In genomic region chr3:168288511-168289268, GRCh38 we compare ENCODE assay signal across 24 cellular contexts.
"Had no signal": no experiment of that assay in that cellular context is flagged by ENCODE, and none has a peak within 500 bp of the region (broad histone marks: within the 10 kb centered on the region; RNA-seq: fewer than 3 reads in every experiment).

No MANE protein-coding gene starts in this region.

- H3K4me1 ChIP-seq: ascending aorta, body of pancreas had no signal

- H3K36me3 ChIP-seq: ascending aorta had no signal

- H3K4me3 Mint-ChIP-seq: activated CD8-positive, alpha-beta memory T cell treated with anti-CD3 and anti-CD28 coated beads, Interleukin-2, amount 10 ng/mL, durations not matched to agents 7 days and 5 days; activated naive CD8-positive, alpha-beta T cell treated with anti-CD3 and anti-CD28 coated beads, Interleukin-2, amount 50 U/mL, for 24 hours; activated T-cell treated with anti-CD3 and anti-CD28 coated beads, Interleukin-2, amount 50 U/mL, for 24 hours; activated T-helper 1 cell treated with anti-CD3 and anti-CD28 coated beads, Interleukin-12 subunit alpha, Interleukin-12 subunit beta, Interleukin-2, Interleukin-4 antibody, amounts not matched to agents 30 ng/mL and 10 ng/mL and 1 ng/mL, durations not matched to agents 14 hours and 24 hours and 36 hours; T-helper 1 cell treated with Interleukin-12 subunit alpha and Interleukin-12 subunit beta and Interleukin-4 antibody, amounts not matched to agents 30 μg/mL and 1 μg/mL, for 36 hours had no signal

- H3K4me3 ChIP-seq: ascending aorta, body of pancreas, K562, PC-9, SK-N-MC had no signal

- H3K27ac Mint-ChIP-seq: activated CD8-positive, alpha-beta memory T cell treated with anti-CD3 and anti-CD28 coated beads, Interleukin-2, amount 10 ng/mL, durations not matched to agents 7 days and 5 days; activated naive CD4-positive, alpha-beta T cell treated with anti-CD3 and anti-CD28 coated beads, Interleukin-2, amount 50 U/mL, for 72 hours; activated naive CD8-positive, alpha-beta T cell treated with anti-CD3 and anti-CD28 coated beads, Interleukin-2, amount 50 U/mL, for 24 hours; activated T-cell treated with anti-CD3 and anti-CD28 coated beads, Interleukin-2, amount 50 U/mL, for 24 hours; activated T-helper 1 cell treated with anti-CD3 and anti-CD28 coated beads, Interleukin-12 subunit alpha, Interleukin-12 subunit beta, Interleukin-2, Interleukin-4 antibody, amounts not matched to agents 30 ng/mL and 10 ng/mL and 1 ng/mL, durations not matched to agents 14 hours and 24 hours and 36 hours; T-helper 1 cell treated with Interleukin-12 subunit alpha and Interleukin-12 subunit beta and Interleukin-4 antibody, amounts not matched to agents 30 μg/mL and 1 μg/mL, for 36 hours had no signal

- H3K27ac ChIP-seq: ascending aorta, body of pancreas, PC-9, SK-N-MC had no signal

- H3K4me2 ChIP-seq: PC-9 had no signal

- H3K4me1 Mint-ChIP-seq: activated CD8-positive, alpha-beta memory T cell treated with anti-CD3 and anti-CD28 coated beads, Interleukin-2, amount 10 ng/mL, durations not matched to agents 7 days and 5 days; activated naive CD8-positive, alpha-beta T cell treated with anti-CD3 and anti-CD28 coated beads, Interleukin-2, amount 50 U/mL, for 24 hours had no signal

- ATAC-seq: activated CD8-positive, alpha-beta memory T cell treated with anti-CD3 and anti-CD28 coated beads, Interleukin-2, amount 10 ng/mL, durations not matched to agents 7 days and 5 days; activated naive CD4-positive, alpha-beta T cell treated with anti-CD3 and anti-CD28 coated beads, Interleukin-2, amount 50 U/mL, for 72 hours; activated naive CD8-positive, alpha-beta T cell treated with anti-CD3 and anti-CD28 coated beads, Interleukin-2, amount 50 U/mL, for 24 hours; body of pancreas; K562 had no signal

- H3K27me3 ChIP-seq: ascending aorta, body of pancreas had no signal

- DNase-seq: activated CD4-positive, alpha-beta T cell treated with anti-CD3 and anti-CD28 coated beads for 48 hours; activated CD4-positive, alpha-beta T cell treated with anti-CD3 and anti-CD28 coated beads, Interleukin-2, amount 50 U/mL, for 48 hours; activated CD4-positive, CD25-positive, alpha-beta regulatory T cell treated with anti-CD3 and anti-CD28 coated beads, Interleukin-2, amount 50 U/mL, for 72 hours; activated CD8-positive, alpha-beta memory T cell treated with anti-CD3 and anti-CD28 coated beads, Interleukin-2, amount 10 ng/mL, durations not matched to agents 7 days and 5 days; activated effector memory CD4-positive, alpha-beta T cell treated with Interleukin-2 at 50 U/mL for 16 hours; activated naive CD4-positive, alpha-beta T cell treated with Interleukin-2 at 50 U/mL for 16 hours; activated naive CD8-positive, alpha-beta T cell treated with anti-CD3 and anti-CD28 coated beads, Interleukin-2, amount 50 U/mL, for 24 hours; activated T-cell treated with anti-CD3 and anti-CD28 coated beads, Interleukin-2, amount 50 U/mL, for 24 hours; amniotic stem cell; body of pancreas; Karpas-422; MM.1S; NCI-H1694 treated with DMSO at 0.1 percent for 48 hours; NCI-H2029 treated with DMSO at 0.1 percent for 48 hours; NCI-H510A treated with DMSO at 0.1 percent for 48 hours; NCI-H774; PC-9; SIG-M5 had no signal

- H3K27me3 Mint-ChIP-seq: activated CD8-positive, alpha-beta memory T cell treated with anti-CD3 and anti-CD28 coated beads, Interleukin-2, amount 10 ng/mL, durations not matched to agents 7 days and 5 days; activated naive CD8-positive, alpha-beta T cell treated with anti-CD3 and anti-CD28 coated beads, Interleukin-2, amount 50 U/mL, for 24 hours; activated T-cell treated with anti-CD3 and anti-CD28 coated beads, Interleukin-2, amount 50 U/mL, for 24 hours had no signal

- H3K36me3 Mint-ChIP-seq: activated CD8-positive, alpha-beta memory T cell treated with anti-CD3 and anti-CD28 coated beads, Interleukin-2, amount 10 ng/mL, durations not matched to agents 7 days and 5 days; activated naive CD4-positive, alpha-beta T cell treated with anti-CD3 and anti-CD28 coated beads, Interleukin-2, amount 50 U/mL, for 72 hours had no signal

- H2AFZ ChIP-seq: PC-9 had no signal

- H3K9me3 Mint-ChIP-seq: activated naive CD4-positive, alpha-beta T cell treated with anti-CD3 and anti-CD28 coated beads, Interleukin-2, amount 50 U/mL, for 72 hours; activated naive CD8-positive, alpha-beta T cell treated with anti-CD3 and anti-CD28 coated beads, Interleukin-2, amount 50 U/mL, for 24 hours; activated T-cell treated with anti-CD3 and anti-CD28 coated beads, Interleukin-2, amount 50 U/mL, for 24 hours; activated T-helper 1 cell treated with anti-CD3 and anti-CD28 coated beads, Interleukin-12 subunit alpha, Interleukin-12 subunit beta, Interleukin-2, Interleukin-4 antibody, amounts not matched to agents 30 ng/mL and 10 ng/mL and 1 ng/mL, durations not matched to agents 14 hours and 24 hours and 36 hours; T-helper 1 cell treated with Interleukin-12 subunit alpha and Interleukin-12 subunit beta and Interleukin-4 antibody, amounts not matched to agents 30 μg/mL and 1 μg/mL, for 36 hours had no signal
